2 cellular contexts compared by ENCODE assay signal in the genomic region with DNA sequence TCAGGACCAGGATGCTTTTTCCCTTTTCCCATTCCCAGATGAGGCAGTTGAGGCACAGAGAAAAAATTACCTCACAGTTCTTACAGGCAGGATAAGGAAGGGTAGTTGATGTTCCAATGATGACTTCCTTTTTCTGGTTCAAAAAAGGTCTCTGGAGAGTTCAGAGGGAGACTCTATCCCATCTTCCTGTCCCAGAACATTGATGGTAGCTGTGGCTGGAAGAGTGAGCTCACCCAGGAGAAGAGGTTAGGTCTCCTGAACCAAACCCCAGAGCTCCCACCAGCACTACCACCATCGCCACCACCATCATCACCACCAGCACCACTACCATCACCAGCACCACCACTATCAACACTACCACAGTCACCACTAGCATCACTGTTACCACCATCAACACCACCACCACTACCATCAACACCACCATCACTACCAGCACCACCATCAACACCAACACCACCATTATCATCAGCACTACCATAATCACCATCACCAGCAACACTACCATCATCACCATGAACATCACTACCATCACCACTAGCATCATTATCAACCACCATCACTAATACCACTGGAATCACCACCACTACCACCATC.
TF ChIP-seq lines count a peak whose summit lies in the region.

No MANE protein-coding gene starts in this region.

TF ChIP-seq in HEK293, 187 proteins besides CTCF, POLR2A, EP300 and RAD21 (continued from another document):
- TF ChIP-seq, protein P1, sequence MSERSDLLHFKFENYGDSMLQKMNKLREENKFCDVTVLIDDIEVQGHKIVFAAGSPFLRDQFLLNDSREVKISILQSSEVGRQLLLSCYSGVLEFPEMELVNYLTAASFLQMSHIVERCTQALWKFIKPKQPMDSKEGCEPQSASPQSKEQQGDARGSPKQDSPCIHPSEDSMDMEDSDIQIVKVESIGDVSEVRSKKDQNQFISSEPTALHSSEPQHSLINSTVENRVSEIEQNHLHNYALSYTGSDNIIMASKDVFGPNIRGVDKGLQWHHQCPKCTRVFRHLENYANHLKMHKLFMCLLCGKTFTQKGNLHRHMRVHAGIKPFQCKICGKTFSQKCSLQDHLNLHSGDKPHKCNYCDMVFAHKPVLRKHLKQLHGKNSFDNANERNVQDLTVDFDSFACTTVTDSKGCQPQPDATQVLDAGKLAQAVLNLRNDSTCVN (tag by site-specific recombination; optimal IDR thresholded peaks at IDR 0.05), result no peak
TF ChIP-seq in HEK293: peak in this region for 1.

TF ChIP-seq in H1, 55 proteins besides CTCF, POLR2A, EP300 and RAD21 (continued from another document):
- TF ChIP-seq SIRT6 (IDR thresholded peaks at IDR 0.05; ENCODE audit: low read length) (no peak), RNF2 (IDR thresholded peaks at IDR 0.05; ENCODE audit: borderline replicate concordance, low read depth, low read length, missing control alignments, poor library complexity, severe bottlenecking) (no peak)
- TF ChIP-seq, protein P2, sequence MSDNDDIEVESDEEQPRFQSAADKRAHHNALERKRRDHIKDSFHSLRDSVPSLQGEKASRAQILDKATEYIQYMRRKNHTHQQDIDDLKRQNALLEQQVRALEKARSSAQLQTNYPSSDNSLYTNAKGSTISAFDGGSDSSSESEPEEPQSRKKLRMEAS (IDR thresholded peaks at IDR 0.05), result no peak
TF ChIP-seq in H1: peak in this region for 0.
